In genomic region chr1:9344426-9345200, GRCh38 we compare ENCODE assay signal across 21 cellular contexts. TPM values are rescaled to one million over a fixed set of nuclear protein-coding genes. Genes with fewer than 3 reads are reported as not detected.
A peak's percentile ranks its signal among the peaks of the same experiment; 100 is the strongest.
DNase-seq lines count a peak whose midpoint lies in the region; ATAC-seq, FAIRE-seq and TF ChIP-seq lines count a peak whose summit lies in the region.
"Had no signal": no experiment of that assay in that cellular context is flagged by ENCODE, and none has a peak within 500 bp of the region (broad histone marks: within the 10 kb centered on the region; RNA-seq: fewer than 3 reads in every experiment).

No MANE protein-coding gene starts in this region.

- in situ Hi-C loops in IMR-90 (cut with MboI; ENCODE audit: low sequenced_read_pairs): no loop called here
- in situ Hi-C loops in gastrocnemius medialis (cut with MboI; ENCODE audit: low sequenced_read_pairs in 4 of 4): no loop called here
- in situ Hi-C loops in KBM-7 (cut with MboI; ENCODE audit: low pct_unique_long_range_greater_than_20kb, low sequenced_read_pairs): no loop called here

- dilution Hi-C loops in IMR-90 (cut with HindIII; ENCODE audit: low sequenced_read_pairs, unreplicated experiment): no loop called here

- POLR2A ChIA-PET in IMR-90 (lab: Charles Lee; ENCODE audit: unreplicated experiment) (no interaction called here), H1 (lab: Charles Lee; ENCODE audit: partially characterized antibody) (no interaction called here)

- WGBS in IMR-90 (ENCODE audit: extremely low coverage in 2 of 2, insufficient read length in 1 of 2), 2 experiments: 100% methylated on average over 3 of the region's 13 CpGs; no CpG with 5 or more reads in 1 of the 2 experiments
- 91% methylated on average over 13 of the region's 13 CpGs; no CpG with 5 or more reads in 1 of the 2 experiments for WGBS in H1 (ENCODE audit: extremely low coverage in 1 of 2, insufficient coverage in 1 of 2, insufficient read length in 1 of 2, insufficient replicate concordance in 2 of 2, low coverage in 1 of 2, low lambda C conversion rate in 2 of 2, missing lambda C conversion rate in 1 of 2), 2 experiments

- peaks cover 0 to 12% (median 0%) of the 10 kb centered on the region in 11 experiments; a peak in 3 of 22 replicates for H3K36me3 ChIP-seq in BLaER1 treated with 17β-estradiol and CSF1 and Interleukin-3, amounts not matched to agents 10 nM and 100 nM
- H3K36me3 ChIP-seq in IMR-90 (ENCODE audit: control insufficient read depth, insufficient read depth, low read length) (no peaks in the 10 kb centered on the region), H1 (ENCODE audit: control insufficient read depth in 2 of 4, insufficient read depth in 4 of 4, low read length in 3 of 4) (no peaks in the 10 kb centered on the region), gastrocnemius medialis (no peaks in the 10 kb centered on the region)

- peaks cover 43 to 100% (median 79%) of the 10 kb centered on the region in 11 experiments; a peak in 21 of 22 replicates for H4K20me1 ChIP-seq in BLaER1 treated with 17β-estradiol and CSF1 and Interleukin-3, amounts not matched to agents 10 nM and 100 nM
- peaks cover 92% of the 10 kb centered on the region for H4K20me1 ChIP-seq in IMR-90 (ENCODE audit: insufficient read depth, low read length)
- H4K20me1 ChIP-seq in H1 (replicated peaks in 1 of 2; ENCODE audit: control insufficient read depth in 1 of 2, insufficient read depth in 2 of 2, low read length in 2 of 2): peaks cover 0 to 2% of the 10 kb centered on the region in 2 experiments

- peaks cover 5 to 16% (median 10%) of the 10 kb centered on the region in 11 experiments; a peak in 15 of 22 replicates for H3K9me3 ChIP-seq in BLaER1 treated with 17β-estradiol and CSF1 and Interleukin-3, amounts not matched to agents 10 nM and 100 nM (replicated peaks in 1 of 11)
- H3K9me3 ChIP-seq in IMR-90 (ENCODE audit: control insufficient read depth, insufficient read depth, low read length) (no peaks in the 10 kb centered on the region), H1 (ENCODE audit: insufficient read depth in 2 of 2, low read depth in 1 of 2, low read length in 1 of 2) (peaks cover 0 to 4% of the 10 kb centered on the region in 2 experiments; a peak in 1 of 4 replicates), gastrocnemius medialis (no peaks in the 10 kb centered on the region)

- FAIRE-seq in H1 (lab: Jason Lieb, UNC): no peak
- FAIRE-seq: urothelium cell line had no signal

- no peak overlapping the region for H3K14ac ChIP-seq in IMR-90 (replicated peaks; ENCODE audit: low read depth, low read length)
- H3K14ac ChIP-seq in H1 (ENCODE audit: insufficient read length): no peak overlapping the region

- H3K4ac ChIP-seq in IMR-90 (ENCODE audit: low read depth, low read length): no peak overlapping the region
- no peak overlapping the region for H3K4ac ChIP-seq in H1 (replicated peaks; ENCODE audit: insufficient read length, low read depth, low read length)

- peak overlapping the region in 4 of 11 experiments; percentile 8 to 47 (median 42); a peak in 6 of 22 replicates for H3K9ac ChIP-seq in BLaER1 treated with 17β-estradiol and CSF1 and Interleukin-3, amounts not matched to agents 10 nM and 100 nM
- H3K9ac ChIP-seq in IMR-90 (ENCODE audit: low read depth, low read length) (no peak overlapping the region), H1 (replicated peaks in 1 of 4; ENCODE audit: extremely low read depth in 1 of 4, low read depth in 3 of 4, low read length in 3 of 4) (no peak overlapping the region)

- no peak for TF ChIP-seq EP300 in H1 (IDR thresholded peaks at IDR 0.05; ENCODE audit: borderline replicate concordance in 1 of 2, low read depth in 2 of 2, low read length in 2 of 2)

- H2AK5ac ChIP-seq in IMR-90 (ENCODE audit: low read depth, low read length) (no peak overlapping the region), H1 (ENCODE audit: low read depth, low read length) (peak overlapping the region; percentile 75; the same call in 1 of the 2 replicates)

- TF ChIP-seq RAD21 in IMR-90 (IDR thresholded peaks at IDR 0.05; ENCODE audit: low read length): no peak
- no peak for TF ChIP-seq RAD21 in H1 (IDR thresholded peaks at IDR 0.05 in 1 of 2, conservative IDR thresholded peaks at IDR 0.05 in 1 of 2; ENCODE audit: low read depth in 2 of 2, low read length in 2 of 2)

- H3K23ac ChIP-seq in IMR-90 (ENCODE audit: low read depth, low read length) (no peak overlapping the region), H1 (ENCODE audit: insufficient read length) (no peak overlapping the region)

- H2BK120ac ChIP-seq in IMR-90 (ENCODE audit: low read depth, low read length) (no peak overlapping the region), H1 (replicated peaks; ENCODE audit: low read depth, low read length) (no peak overlapping the region)

- H3K4me1 ChIP-seq in BLaER1 treated with 17β-estradiol and CSF1 and Interleukin-3, amounts not matched to agents 10 nM and 100 nM: peaks cover 20 to 70% (median 63%) of the 10 kb centered on the region in 10 experiments
- H3K4me1 ChIP-seq in IMR-90 (ENCODE audit: control insufficient read depth, insufficient read depth, low read length) (peaks cover 10% of the 10 kb centered on the region; the same call in 1 of the 2 replicates), H1 (replicated peaks in 1 of 4; ENCODE audit: control insufficient read depth in 3 of 4, insufficient read depth in 4 of 4, low read length in 3 of 4) (peaks cover 2 to 5% (median 3%) of the 10 kb centered on the region in 4 experiments; a peak in 6 of 7 replicates), gastrocnemius medialis (peaks cover 14 to 43% of the 10 kb centered on the region in 2 donors)

- H4K8ac ChIP-seq in IMR-90 (ENCODE audit: low read depth in 2 of 2, low read length in 2 of 2) (no peak overlapping the region), H1 (ENCODE audit: extremely low read depth, insufficient read depth, low read length) (no peak overlapping the region)

- intact Hi-C loops in IMR-90 (cut with micrococcal nuclease): no loop called here
- intact Hi-C loops in gastrocnemius medialis (cut with DNase I; ENCODE audit: low total_unique reads): no loop called here

- H2BK12ac ChIP-seq in H1 (ENCODE audit: low read depth, low read length): no peak overlapping the region

- H2AK9ac ChIP-seq in IMR-90 (replicated peaks; ENCODE audit: low read depth, low read length, poor library complexity): peak overlapping the region; percentile 37

- ATAC-seq in IMR-90 (ENCODE audit: low read depth): no peak
- ATAC-seq in gastrocnemius medialis: peak in 1 of 2 donors; percentile 45
- ATAC-seq in activated CD4-positive, CD25-positive, alpha-beta regulatory T cell treated with anti-CD3 and anti-CD28 coated beads, Interleukin-2, amount 50 U/mL, for 24 hours: no peak
- ATAC-seq: naive thymus-derived CD4-positive, alpha-beta T cell; PC-3 had no signal

- H4K5ac ChIP-seq in IMR-90 (ENCODE audit: low read depth, low read length): no peak overlapping the region
- no peak overlapping the region for H4K5ac ChIP-seq in H1 (ENCODE audit: insufficient read length, low read depth, low read length)

- H3K23me2 ChIP-seq in H1 (ENCODE audit: low read depth, low read length): no peaks in the 10 kb centered on the region

- peak overlapping the region in 2 of 11 experiments; percentile 47 to 48; a peak in 4 of 22 replicates for H3K27ac ChIP-seq in BLaER1 treated with 17β-estradiol and CSF1 and Interleukin-3, amounts not matched to agents 10 nM and 100 nM
- H3K27ac ChIP-seq in IMR-90 (ENCODE audit: insufficient read depth, low read length) (no peak overlapping the region), H1 (ENCODE audit: low read depth, low read length) (no peak overlapping the region), gastrocnemius medialis (peak overlapping the region in 3 of 4 donors; percentile 26 to 41 (median 38))
- H3K27ac ChIP-seq: VCaP had no signal

- no peaks in the 10 kb centered on the region for H3K79me2 ChIP-seq in H1 (ENCODE audit: control insufficient read depth in 1 of 2, insufficient read depth in 2 of 2, low read length in 2 of 2)

- H3K79me1 ChIP-seq in IMR-90 (ENCODE audit: low read depth in 1 of 2, low read length in 2 of 2): peaks cover 49 to 91% of the 10 kb centered on the region in 2 experiments
- 0 out of 2 replicates have a peak, but pooled peaks cover 2% of the 10 kb centered on the region for H3K79me1 ChIP-seq in H1 (ENCODE audit: low read depth, low read length)

- DNase-seq in IMR-90 (no peak), H1 (ENCODE audit: low read depth in 1 of 2, low spot score in 2 of 2) (no peak), gastrocnemius medialis (peak in 1 of 2 donors; percentile 47), medulla oblongata (ENCODE audit: extremely low spot score) (no peak), KBM-7 (no peak)
- DNase-seq: CD4-positive, alpha-beta memory T cell; effector memory CD4-positive, alpha-beta T cell; GF-D8; HCEC 1CT; MM.1S; naive thymus-derived CD4-positive, alpha-beta T cell; NCI-H1436 treated with DMSO at 0.1 percent for 48 hours; NCI-H226; PC-3; stimulated activated CD4-positive, alpha-beta T cell treated with anti-CD3 and anti-CD28 coated beads, Interleukin-12 subunit alpha, Interleukin-12 subunit beta, amount 100 ng/mL, for 4 hours; stimulated activated CD4-positive, alpha-beta T cell treated with anti-CD3 and anti-CD28 coated beads, Interleukin-4, amount 100 ng/mL, for 4 hours; T-helper 2 cell had no signal

- H3K4me2 ChIP-seq in BLaER1 treated with 17β-estradiol and CSF1 and Interleukin-3, amounts not matched to agents 10 nM and 100 nM: peak overlapping the region in 9 of 11 experiments; percentile 33 to 86 (median 81); a peak in 17 of 22 replicates
- H3K4me2 ChIP-seq in IMR-90 (ENCODE audit: low read depth, low read length) (no peak overlapping the region), H1 (ENCODE audit: insufficient read depth in 1 of 2, low read depth in 2 of 2, low read length in 2 of 2) (no peak overlapping the region)

- no peak overlapping the region for H3K56ac ChIP-seq in IMR-90 (ENCODE audit: extremely low read depth, insufficient read depth, low read length)
- H3K56ac ChIP-seq in H1 (replicated peaks; ENCODE audit: insufficient read length, low read depth, low read length): no peak overlapping the region

- H2BK5ac ChIP-seq in IMR-90 (ENCODE audit: low read depth, low read length, poor library complexity, severe bottlenecking): no peak overlapping the region
- no peak overlapping the region for H2BK5ac ChIP-seq in H1 (ENCODE audit: low read depth, low read length)

- no TSS peak for BruUV-seq in IMR-90 (replicated peaks; lab: Mats Ljungman, UMichigan)

- no peak for TF ChIP-seq CTCF in IMR-90 (conservative IDR thresholded peaks at IDR 0.05; ENCODE audit: low read depth, low read length)
- TF ChIP-seq CTCF in H1 (IDR thresholded peaks at IDR 0.05; ENCODE audit: control extremely low read depth in 1 of 3, insufficient read depth in 1 of 3, low read depth in 1 of 3, low read length in 3 of 3): no peak
- TF ChIP-seq CTCF in gastrocnemius medialis (IDR thresholded peaks at IDR 0.05 in 4 of 5, conservative IDR thresholded peaks at IDR 0.05 in 1 of 5): no peak

- no peak overlapping the region for H3K4me3 ChIP-seq in BLaER1 treated with 17β-estradiol and CSF1 and Interleukin-3, amounts not matched to agents 10 nM and 100 nM
- no peak overlapping the region for H3K4me3 ChIP-seq in IMR-90 (ENCODE audit: insufficient read depth, low read depth, low read length)
- no peak overlapping the region for H3K4me3 ChIP-seq in H1 (ENCODE audit: extremely low read depth in 1 of 4, insufficient read depth in 2 of 4, low read depth in 3 of 4, low read length in 4 of 4)
- no peak overlapping the region for H3K4me3 ChIP-seq in gastrocnemius medialis

- H4K91ac ChIP-seq in IMR-90 (ENCODE audit: insufficient read depth, low read depth, low read length) (no peak overlapping the region), H1 (replicated peaks; ENCODE audit: insufficient read length, low read length) (no peak overlapping the region)

- CTCF ChIA-PET in IMR-90 (lab: Yijun Ruan, JAX) (no interaction called here), H1 (lab: Charles Lee; ENCODE audit: partially characterized antibody) (interaction anchor here (1.2 kb wide), 1 partner anchor 53 kb away, joined by 4 read pairs; no protein-coding TSS in a partner anchor)

- H2BK15ac ChIP-seq in IMR-90 (ENCODE audit: low read depth, low read length) (no peak overlapping the region), H1 (ENCODE audit: low read length) (no peak overlapping the region)

- H2BK20ac ChIP-seq in IMR-90 (ENCODE audit: low read depth, low read length): no peak overlapping the region
- no peak overlapping the region for H2BK20ac ChIP-seq in H1 (ENCODE audit: low read length)

- H3K18ac ChIP-seq in IMR-90 (ENCODE audit: low read depth, low read length) (no peak overlapping the region), H1 (ENCODE audit: extremely low read depth, low read length) (no peak overlapping the region)

- TF ChIP-seq POLR2A in IMR-90 (IDR thresholded peaks at IDR 0.05; ENCODE audit: low read depth, low read length) (no peak), H1 (IDR thresholded peaks at IDR 0.05; ENCODE audit: control extremely low read depth in 1 of 2, low read depth in 2 of 2, low read length in 2 of 2) (no peak), gastrocnemius medialis (IDR thresholded peaks at IDR 0.05) (no peak)

- H2AFZ ChIP-seq in IMR-90 (replicated peaks; ENCODE audit: low read length, poor library complexity) (peak overlapping the region; percentile 24), H1 (ENCODE audit: low read length) (no peak overlapping the region)

- H3K27me3 ChIP-seq in BLaER1 treated with 17β-estradiol and CSF1 and Interleukin-3, amounts not matched to agents 10 nM and 100 nM: peaks cover 0 to 10% (median 0%) of the 10 kb centered on the region in 11 experiments; a peak in 3 of 22 replicates
- H3K27me3 ChIP-seq in IMR-90 (ENCODE audit: control insufficient read depth, insufficient read depth, low read length): no peaks in the 10 kb centered on the region
- H3K27me3 ChIP-seq in H1 (replicated peaks in 1 of 4; ENCODE audit: control insufficient read depth in 3 of 4, extremely low read depth in 1 of 4, insufficient read depth in 3 of 4, low read length in 3 of 4): no peaks in the 10 kb centered on the region; a peak in 1 of 7 replicates
- H3K27me3 ChIP-seq in gastrocnemius medialis: no peaks in the 10 kb centered on the region

- peaks cover 29% of the 10 kb centered on the region for H3K9me1 ChIP-seq in IMR-90 (ENCODE audit: insufficient read depth, low read length)

RNA-seq across cellular contexts. Expression of gene SPSB1, which starts 51.9 kb away (rescaled TPM):
- total RNA-seq in IMR-90 (2012; rRNA removed) (15.0 and 16.7 TPM in 2 replicates), gastrocnemius medialis (100 to 1,000 TPM in 1 of 4 donors, 10 to 100 TPM in 3; 40.4 to 161 (median 56.6) TPM)
- polyA plus RNA-seq in IMR-90 (2012; rRNA removed) (17.6 and 19.8 TPM in 2 replicates), H1 (2011; rRNA removed) (6.4 and 8.2 TPM in 2 replicates)
- 22.0 and 35.7 TPM in 2 replicates for polyA plus RNA-seq in IMR-90 (2012; cell fraction: cytosol; rRNA removed)
- 16.5 and 24.0 TPM in 2 replicates for polyA plus RNA-seq in IMR-90 (2012; cell fraction: nucleus; rRNA removed; ENCODE audit: low replicate concordance)
- 4.0 and 5.3 TPM in 2 replicates for total RNA-seq in H1 (2021; fragmentation: NEBNext Ultra II Directional; extraction: Animal tissue kit (Norgen Biotek cat#: 25700))
- 5.0 TPM for polyA plus RNA-seq in H1 (2011; cell fraction: cytosol; rRNA removed)
- 5.0 TPM for polyA plus RNA-seq in H1 (2011; cell fraction: nucleus; rRNA removed)
- 3.3 to 5.5 TPM (median 4.1 TPM) in 4 replicates for polyA plus RNA-seq in H1 (2012, experiment 1 of 2)
- 4.3 TPM for polyA plus RNA-seq in H1 (2012, experiment 2 of 2)
- polyA plus RNA-seq in H1 (2013, experiment 1 of 2): 2.6 TPM
- 2.9 TPM for polyA plus RNA-seq in H1 (2013, experiment 2 of 2)
- polyA minus RNA-seq in H1 (2011; rRNA and poly(A)+ RNA removed): 5.3 and 7.5 TPM in 2 replicates
- 4.0 TPM for polyA minus RNA-seq in H1 (2011; cell fraction: cytosol; rRNA and poly(A)+ RNA removed)
- 2.9 TPM for polyA minus RNA-seq in H1 (2011; cell fraction: nucleus; rRNA and poly(A)+ RNA removed)

Comparison
In these comparisons a context has a peak if more than half of its experiments do, and no peak if none do; other contexts are left out.
1. H3K27ac ChIP-seq: peak in gastrocnemius medialis (3 of 4); none in IMR-90 (single experiment) and H1 (single experiment).
2. H3K4me2 ChIP-seq: peak in BLaER1 treated with 17β-estradiol and CSF1 and Interleukin-3, amounts not matched to agents 10 nM and 100 nM (9 of 11); none in IMR-90 (single experiment) and H1 (0 of 2).